In genomic region chr2:74454654-74455511, GRCh38 we compare ENCODE assay signal across 8 cellular contexts. TPM values are rescaled to one million over a fixed set of nuclear protein-coding genes. Genes with fewer than 3 reads are reported as not detected.
DNase-seq lines count a peak whose midpoint lies in the region; ATAC-seq and TF ChIP-seq lines count a peak whose summit lies in the region.

Gene INO80B, plus strand, starts transcription at chr2:74455087. Its CDS starts 30 bp downstream, at chr2:74455117.

- peak within 1 kb of the TSS; percentile 95 for H2AFZ ChIP-seq in H9 (ENCODE audit: low read length)

- H3K9me3 Mint-ChIP-seq in H9: no peaks in the 10 kb centered on the region
- H3K9me3 Mint-ChIP-seq in nephron progenitor cell: no peaks in the 10 kb centered on the region
- no peaks in the 10 kb centered on the region for H3K9me3 Mint-ChIP-seq in stimulated activated naive CD8-positive, alpha-beta T cell treated with anti-CD3 and anti-CD28 coated beads, Interleukin-15, amount 100 ng/mL, for 72 hours

- H2AK5ac ChIP-seq in H9 (ENCODE audit: insufficient read length, low read length): no peak within 1 kb of the TSS

- WGBS in H9 (ENCODE audit: extremely low coverage, insufficient read length, low lambda C conversion rate): no CpG with 5 or more reads among the region's 40 CpGs

- H2BK12ac ChIP-seq in H9 (ENCODE audit: insufficient read length, low read depth, low read length): no peak within 1 kb of the TSS

- H3K79me1 ChIP-seq in H9 (ENCODE audit: insufficient read depth, low read depth, low read length, poor library complexity, severe bottlenecking): no peaks in the 10 kb centered on the region

- H3K9ac ChIP-seq in H9 (ENCODE audit: extremely low read depth, insufficient read length, low read length): peak within 1 kb of the TSS; percentile 62

- no peak within 1 kb of the TSS for H2BK20ac ChIP-seq in H9 (ENCODE audit: low read depth, low read length, poor library complexity, severe bottlenecking)

- H3K9me3 ChIP-seq in H9 (ENCODE audit: control insufficient read depth, low read depth, low read length) (no peaks in the 10 kb centered on the region), MG63 (no peaks in the 10 kb centered on the region)

- peak within 1 kb of the TSS; percentile 82 for H3K4me2 ChIP-seq in H9 (ENCODE audit: insufficient read depth, insufficient read length, low read length)

- DNase-seq in EL (peak; percentile 98), H9 (peak; percentile 94), MG63 (peak; percentile 91), SHP77 treated with DMSO at 0.1 percent for 48 hours (lab: John Stamatoyannopoulos, UW) (peak; percentile 89), fibroblast of pulmonary artery (ENCODE audit: low read depth) (peak; percentile 99), nephron progenitor cell (peak; percentile 92)
- peak; percentile 98 for DNase-seq in activated effector memory CD4-positive, alpha-beta T cell treated with anti-CD3 and anti-CD28 coated beads, Interleukin-2, amount 50 U/mL, for 16 hours
- peak; percentile 99 for DNase-seq in stimulated activated naive CD8-positive, alpha-beta T cell treated with anti-CD3 and anti-CD28 coated beads, Interleukin-15, amount 100 ng/mL, for 72 hours

- no peak within 1 kb of the TSS for H3K27ac ChIP-seq in H9 (ENCODE audit: insufficient read length, low read depth, low read length)

- H3K4ac ChIP-seq in H9 (ENCODE audit: low read depth, low read length): no peak within 1 kb of the TSS

- H3K23ac ChIP-seq in H9 (ENCODE audit: insufficient read length, low read depth, low read length): no peak within 1 kb of the TSS

- peak within 1 kb of the TSS; percentile 67 for H3K4me3 ChIP-seq in MG63
- peak within 1 kb of the TSS; percentile 92 for H3K4me3 ChIP-seq in fibroblast of pulmonary artery (replicated peaks; ENCODE audit: low read depth, low read length)

- peak within 1 kb of the TSS; percentile 82 to 97 (median 97) for H3K27ac Mint-ChIP-seq in H9
- peak within 1 kb of the TSS; percentile 92 for H3K27ac Mint-ChIP-seq in nephron progenitor cell
- H3K27ac Mint-ChIP-seq in stimulated activated naive CD8-positive, alpha-beta T cell treated with anti-CD3 and anti-CD28 coated beads, Interleukin-15, amount 100 ng/mL, for 72 hours: peak within 1 kb of the TSS; percentile 89 to 98

- no peak within 1 kb of the TSS for H2BK5ac ChIP-seq in H9 (ENCODE audit: insufficient read length, low read length)

- H3K4me1 ChIP-seq in H9 (ENCODE audit: insufficient read depth, low read length): peaks cover 2% of the 10 kb centered on the region; the same call in 1 of the 2 replicates

- peak within 1 kb of the TSS; percentile 96 to 97 for H3K4me3 Mint-ChIP-seq in H9
- H3K4me3 Mint-ChIP-seq in nephron progenitor cell: peak within 1 kb of the TSS; percentile 95
- H3K4me3 Mint-ChIP-seq in stimulated activated naive CD8-positive, alpha-beta T cell treated with anti-CD3 and anti-CD28 coated beads, Interleukin-15, amount 100 ng/mL, for 72 hours: peak within 1 kb of the TSS; percentile 89 to 99

- peak; percentile 56 for ATAC-seq in stimulated activated naive CD8-positive, alpha-beta T cell treated with anti-CD3 and anti-CD28 coated beads, Interleukin-15, amount 100 ng/mL, for 72 hours

- H3K36me3 Mint-ChIP-seq in H9 (ENCODE audit: insufficient read depth in 1 of 3, low read depth in 3 of 3) (peaks cover under 1 to 7% (median under 1%) of the 10 kb centered on the region in 3 experiments; a peak in 4 of 7 replicates), nephron progenitor cell (ENCODE audit: low read depth) (no peaks in the 10 kb centered on the region)

- H3K23me2 ChIP-seq in H9 (ENCODE audit: insufficient read length, low read depth, low read length, poor library complexity, severe bottlenecking): peaks cover 18% of the 10 kb centered on the region

- peaks cover 3% of the 10 kb centered on the region; the same call in 1 of the 2 replicates for H3K27me3 Mint-ChIP-seq in H9 (ENCODE audit: low read depth)
- H3K27me3 Mint-ChIP-seq in nephron progenitor cell (ENCODE audit: low read depth, poor library complexity): peaks cover 18% of the 10 kb centered on the region
- no peaks in the 10 kb centered on the region for H3K27me3 Mint-ChIP-seq in stimulated activated naive CD8-positive, alpha-beta T cell treated with anti-CD3 and anti-CD28 coated beads, Interleukin-15, amount 100 ng/mL, for 72 hours

- H2BK15ac ChIP-seq in H9 (ENCODE audit: low read depth, low read length): no peak within 1 kb of the TSS

- H3K4me1 Mint-ChIP-seq in H9 (peaks cover 30 to 34% of the 10 kb centered on the region in 2 experiments), nephron progenitor cell (peaks cover 45% of the 10 kb centered on the region)
- H3K4me1 Mint-ChIP-seq in stimulated activated naive CD8-positive, alpha-beta T cell treated with anti-CD3 and anti-CD28 coated beads, Interleukin-15, amount 100 ng/mL, for 72 hours: peaks cover 52% of the 10 kb centered on the region

- no peak within 1 kb of the TSS for H2BK120ac ChIP-seq in H9 (ENCODE audit: low read depth, low read length, poor library complexity, severe bottlenecking)

- peak within 1 kb of the TSS; percentile 55 for H3K18ac ChIP-seq in H9 (ENCODE audit: insufficient read length, low read depth, low read length)

- H3K36me3 ChIP-seq in MG63: peaks cover 9% of the 10 kb centered on the region

- H4K20me1 ChIP-seq in H9 (ENCODE audit: control insufficient read depth, insufficient read depth, insufficient read length): peaks cover 2% of the 10 kb centered on the region

- H4K8ac ChIP-seq in H9 (replicated peaks; ENCODE audit: insufficient read length, low read depth, low read length): no peak within 1 kb of the TSS

- no peak within 1 kb of the TSS for H3K56ac ChIP-seq in H9 (ENCODE audit: insufficient read length, low read depth, low read length)

- H3K27me3 ChIP-seq in H9 (ENCODE audit: insufficient read depth, low read length): no peaks in the 10 kb centered on the region
- H3K27me3 ChIP-seq in MG63: no peaks in the 10 kb centered on the region

- no peak within 1 kb of the TSS for H4K5ac ChIP-seq in H9 (ENCODE audit: insufficient read length, low read depth, low read length)

- no peak for TF ChIP-seq CTCF in H9 (conservative IDR thresholded peaks at IDR 0.05)
- no peak for TF ChIP-seq CTCF in fibroblast of pulmonary artery (IDR thresholded peaks at IDR 0.05; ENCODE audit: low read length, missing control alignments)
- no peak for TF ChIP-seq CTCF in nephron progenitor cell (IDR thresholded peaks at IDR 0.05)

- no peaks in the 10 kb centered on the region for H3K79me2 ChIP-seq in H9 (ENCODE audit: insufficient read depth, low read length)

- no peak within 1 kb of the TSS for H4K91ac ChIP-seq in H9 (ENCODE audit: insufficient read length, low read depth, low read length)

- no peak within 1 kb of the TSS for H3K14ac ChIP-seq in H9 (ENCODE audit: insufficient read depth, low read length)

- no peak within 1 kb of the TSS for H3T11ph ChIP-seq in H9 (ENCODE audit: low read length)

RNA-seq across cellular contexts. Expression of gene INO80B, which starts in this region (rescaled TPM):
- total RNA-seq in H9 (2021): 17.6 and 22.6 TPM in 2 replicates
- total RNA-seq in MG63 (2014; rRNA removed; shearing (Covaris generic); ENCODE audit: low replicate concordance): 14.0 and 60.4 TPM in 2 replicates
